Comparison of ENCODE assay signal across 26 cellular contexts in genomic region chr16:85511938-85512551, GRCh38.
"Had no signal": no experiment of that assay in that cellular context is flagged by ENCODE, and none has a peak within 500 bp of the region (broad histone marks: within the 10 kb centered on the region; RNA-seq: fewer than 3 reads in every experiment).

No MANE protein-coding gene starts in this region.

- H3K9me3 Mint-ChIP-seq: activated CD4-positive, alpha-beta T cell treated with anti-CD3 and anti-CD28 coated beads, Interleukin-2, amount 10 ng/mL, durations not matched to agents 7 days and 5 days; activated CD8-positive, alpha-beta T cell treated with anti-CD3 and anti-CD28 coated beads for 36 hours; activated T-cell treated with anti-CD3 and anti-CD28 coated beads, Interleukin-2, amount 50 U/mL, for 4 hours; activated T-helper 17 cell treated with anti-CD3 and anti-CD28 coated beads, Interleukin-2, amount 50 U/mL, for 72 hours; neural crest cell; stimulated activated naive B cell treated with anti-CD40 and anti-IgM and Interleukin-4, amounts not matched to agents 10 μg/mL and 1 μg/mL and 100 μg/mL, for 72 hours had no signal

- DNase-seq: activated CD4-positive, alpha-beta T cell treated with anti-CD3 and anti-CD28 coated beads, Interleukin-2, amount 10 ng/mL, durations not matched to agents 7 days and 5 days; activated CD8-positive, alpha-beta T cell treated with anti-CD3 and anti-CD28 coated beads for 36 hours; activated gamma-delta T cell treated with Interleukin-2 at 50 U/mL for 16 hours; activated naive CD4-positive, alpha-beta T cell treated with anti-CD3 and anti-CD28 coated beads, Interleukin-2, amount 50 U/mL, for 16 hours; activated T-cell treated with anti-CD3 and anti-CD28 coated beads, Interleukin-2, amount 50 U/mL, for 4 hours; amniotic stem cell; caudate nucleus; cortex of kidney; head of caudate nucleus; hippocampal formation; left cardiac atrium; left ventricle myocardium superior; naive thymus-derived CD4-positive, alpha-beta T cell; small intestine; stimulated activated naive B cell treated with anti-CD40 and anti-IgM and Interleukin-4, amounts not matched to agents 10 μg/mL and 1 μg/mL and 100 μg/mL, for 72 hours; stomach; T-helper 17 cell; T1000; thyroid gland; upper lobe of right lung; WERI-Rb-1 had no signal

- H3K4me1 Mint-ChIP-seq: activated CD4-positive, alpha-beta T cell treated with anti-CD3 and anti-CD28 coated beads, Interleukin-2, amount 10 ng/mL, durations not matched to agents 7 days and 5 days; activated T-helper 17 cell treated with anti-CD3 and anti-CD28 coated beads, Interleukin-2, amount 50 U/mL, for 72 hours; stimulated activated naive B cell treated with anti-CD40 and anti-IgM and Interleukin-4, amounts not matched to agents 10 μg/mL and 1 μg/mL and 100 μg/mL, for 72 hours; T-helper 17 cell had no signal

- H3K36me3 Mint-ChIP-seq: naive thymus-derived CD4-positive, alpha-beta T cell; stimulated activated naive B cell treated with anti-CD40 and anti-IgM and Interleukin-4, amounts not matched to agents 10 μg/mL and 1 μg/mL and 100 μg/mL, for 72 hours had no signal

- H3K36me3 ChIP-seq: gastroesophageal sphincter, stomach, thyroid gland, upper lobe of right lung, WERI-Rb-1 had no signal

- H3K27ac ChIP-seq: gastroesophageal sphincter, thyroid gland, upper lobe of right lung, WERI-Rb-1 had no signal

- H3K9me3 ChIP-seq: gastroesophageal sphincter, stomach, thyroid gland, upper lobe of right lung had no signal

- ATAC-seq: activated CD4-positive, CD25-positive, alpha-beta regulatory T cell treated with anti-CD3 and anti-CD28 coated beads, Interleukin-2, amount 50 U/mL, for 24 hours; activated CD8-positive, alpha-beta T cell treated with anti-CD3 and anti-CD28 coated beads for 36 hours; activated T-cell treated with anti-CD3 and anti-CD28 coated beads, Interleukin-2, amount 50 U/mL, for 4 hours; activated T-helper 17 cell treated with anti-CD3 and anti-CD28 coated beads, Interleukin-2, amount 50 U/mL, for 72 hours; gastroesophageal sphincter; left cardiac atrium; left ventricle myocardium superior; naive thymus-derived CD4-positive, alpha-beta T cell; sciatic nerve; T-helper 17 cell; upper lobe of right lung had no signal

- H3K4me3 Mint-ChIP-seq: activated CD4-positive, alpha-beta T cell treated with anti-CD3 and anti-CD28 coated beads, Interleukin-2, amount 10 ng/mL, durations not matched to agents 7 days and 5 days; activated CD8-positive, alpha-beta T cell treated with anti-CD3 and anti-CD28 coated beads for 36 hours; activated T-cell treated with anti-CD3 and anti-CD28 coated beads, Interleukin-2, amount 50 U/mL, for 4 hours; activated T-helper 17 cell treated with anti-CD3 and anti-CD28 coated beads, Interleukin-2, amount 50 U/mL, for 72 hours; naive thymus-derived CD4-positive, alpha-beta T cell; neural crest cell; stimulated activated naive B cell treated with anti-CD40 and anti-IgM and Interleukin-4, amounts not matched to agents 10 μg/mL and 1 μg/mL and 100 μg/mL, for 72 hours; T-helper 17 cell had no signal

- H3K4me3 ChIP-seq: gastroesophageal sphincter, stomach, thyroid gland, upper lobe of right lung had no signal

- H3K27me3 Mint-ChIP-seq: activated CD4-positive, alpha-beta T cell treated with anti-CD3 and anti-CD28 coated beads, Interleukin-2, amount 10 ng/mL, durations not matched to agents 7 days and 5 days; activated CD8-positive, alpha-beta T cell treated with anti-CD3 and anti-CD28 coated beads for 36 hours; activated T-helper 17 cell treated with anti-CD3 and anti-CD28 coated beads, Interleukin-2, amount 50 U/mL, for 72 hours had no signal

- H3K27ac Mint-ChIP-seq: activated CD4-positive, alpha-beta T cell treated with anti-CD3 and anti-CD28 coated beads, Interleukin-2, amount 10 ng/mL, durations not matched to agents 7 days and 5 days; activated CD8-positive, alpha-beta T cell treated with anti-CD3 and anti-CD28 coated beads for 36 hours; activated T-helper 17 cell treated with anti-CD3 and anti-CD28 coated beads, Interleukin-2, amount 50 U/mL, for 72 hours; naive thymus-derived CD4-positive, alpha-beta T cell; stimulated activated naive B cell treated with anti-CD40 and anti-IgM and Interleukin-4, amounts not matched to agents 10 μg/mL and 1 μg/mL and 100 μg/mL, for 72 hours; T-helper 17 cell had no signal

- H3K27me3 ChIP-seq: gastroesophageal sphincter, stomach, thyroid gland, upper lobe of right lung had no signal
